9 cellular contexts compared by ENCODE assay signal in genomic region chr3:44914936-44915335, GRCh38. TPM values are rescaled to one million over a fixed set of nuclear protein-coding genes. Genes with fewer than 3 reads are reported as not detected.
A peak's percentile ranks its signal among the peaks of the same experiment; 100 is the strongest.
DNase-seq lines count a peak whose midpoint lies in the region; ATAC-seq, FAIRE-seq and TF ChIP-seq lines count a peak whose summit lies in the region.
"Had no signal": no experiment of that assay in that cellular context is flagged by ENCODE, and none has a peak within 500 bp of the region (broad histone marks: within the 10 kb centered on the region; RNA-seq: fewer than 3 reads in every experiment).

No MANE protein-coding gene starts in this region.

- no peak overlapping the region for H3K9ac ChIP-seq in HepG2 (ENCODE audit: insufficient read depth, low read depth, low read length)

- no peak for TF ChIP-seq EP300 in HepG2 (IDR thresholded peaks at IDR 0.05; ENCODE audit: low read depth in 2 of 2, low read length in 2 of 2)
- no peak for TF ChIP-seq EP300 in HepG2 (CRISPR knock-in tag; IDR thresholded peaks at IDR 0.05; ENCODE audit: borderline replicate concordance)
- TF ChIP-seq EP300 in gastroesophageal sphincter (IDR thresholded peaks at IDR 0.05), result no peak

- H3K4me2 ChIP-seq in HepG2 (ENCODE audit: low read depth, low read length), result no peak overlapping the region

- POLR2A ChIA-PET in HepG2 (lab: Yijun Ruan, JAX), result no interaction called here

- 0 out of 2 replicates have a peak, but pooled peaks have one; percentile 6 for TF ChIP-seq CTCF in BE2C (IDR thresholded peaks at IDR 0.05; ENCODE audit: low read depth, low read length)
- peak; percentile 55 for TF ChIP-seq CTCF in HepG2 (CRISPR knock-in tag; IDR thresholded peaks at IDR 0.05)
- peak in 1 of 4 experiments; percentile 18 for TF ChIP-seq CTCF in gastroesophageal sphincter (IDR thresholded peaks at IDR 0.05)

- H3K4me3 Mint-ChIP-seq in stimulated activated naive CD8-positive, alpha-beta T cell treated with anti-CD3 and anti-CD28 coated beads, Interleukin-15, amount 100 ng/mL, for 72 hours, result no peak overlapping the region

- in situ Hi-C loops in T47D (cut with HindIII; ENCODE audit: low pct_unique_long_range_greater_than_20kb, low sequenced_read_pairs) (no loop called here), HepG2 (cut with HindIII; ENCODE audit: extremely low pct_ligation_motif_present, low pct_unique_long_range_greater_than_20kb) (loop anchor here (5.0 kb wide), 1 partner anchor 378 kb away; no protein-coding TSS in a partner anchor)

- CTCF ChIA-PET in HepG2 (lab: Yijun Ruan, JAX; ENCODE audit: low intra/inter-chr PET ratio, low total read pairs), result no interaction called here

- intact Hi-C loops in HepG2 (cut with micrococcal nuclease; ENCODE audit: unreplicated experiment), result loop anchor here (1.0 kb wide), 1 partner anchor 383 kb away; no protein-coding TSS in a partner anchor

- 43% methylated on average over 4 of the region's 4 CpGs for WGBS in HepG2 (ENCODE audit: low lambda C conversion rate)
- WGBS in gastroesophageal sphincter (ENCODE audit: low coverage in 1 of 2), 2 donors, result 40 to 72% methylated on average over 1 to 3 of the region's 4 CpGs

- ATAC-seq in HepG2 (peak; percentile 86), gastroesophageal sphincter (no peak)
- no peak for ATAC-seq in stimulated activated naive CD8-positive, alpha-beta T cell treated with anti-CD3 and anti-CD28 coated beads, Interleukin-15, amount 100 ng/mL, for 72 hours

- no peaks in the 10 kb centered on the region for H3K36me3 ChIP-seq in BE2C
- H3K36me3 ChIP-seq in HepG2 (replicated peaks in 1 of 2; ENCODE audit: control insufficient read depth in 1 of 2, insufficient read depth in 2 of 2, low read length in 2 of 2), result 0 out of 5 replicates have a peak, but pooled peaks cover 0 to under 1% of the 10 kb centered on the region in 2 experiments
- peaks cover 0 to 28% of the 10 kb centered on the region in 2 donors for H3K36me3 ChIP-seq in gastroesophageal sphincter

- no peak overlapping the region for H3K27ac ChIP-seq in HepG2 (ENCODE audit: extremely low read length, insufficient read depth, low read length)
- no peak overlapping the region for H3K27ac ChIP-seq in gastroesophageal sphincter

- H3K4me1 Mint-ChIP-seq in stimulated activated naive CD8-positive, alpha-beta T cell treated with anti-CD3 and anti-CD28 coated beads, Interleukin-15, amount 100 ng/mL, for 72 hours, result no peaks in the 10 kb centered on the region

- no peaks in the 10 kb centered on the region for H4K20me1 ChIP-seq in HepG2 (ENCODE audit: insufficient read depth, low read length)

- no peak overlapping the region for H2AFZ ChIP-seq in HepG2 (ENCODE audit: low read length)

- DNase-seq in BE2C (no peak), HuH-7 (ENCODE audit: low spot score) (peak; percentile 65), T47D (ENCODE audit: low read depth in 1 of 2, low spot score in 1 of 2) (peak; percentile 49 to 61), HepG2 (ENCODE audit: low spot score) (no peak), NCI-H748 (lab: John Stamatoyannopoulos, UW; ENCODE audit: unreplicated experiment) (no peak), A172 (ENCODE audit: low spot score) (no peak)
- no peak for DNase-seq in stimulated activated naive CD8-positive, alpha-beta T cell treated with anti-CD3 and anti-CD28 coated beads, Interleukin-15, amount 100 ng/mL, for 72 hours
- DNase-seq: T-helper 1 cell had no signal

- H3K27me3 ChIP-seq in BE2C (no peaks in the 10 kb centered on the region), HepG2 (ENCODE audit: control insufficient read depth in 1 of 2, insufficient read depth in 2 of 2, low read length in 2 of 2) (no peaks in the 10 kb centered on the region), gastroesophageal sphincter (no peaks in the 10 kb centered on the region)

- FAIRE-seq in HepG2 (lab: Jason Lieb, UNC), result peak; percentile 71

- no peak overlapping the region for H3K27ac Mint-ChIP-seq in stimulated activated naive CD8-positive, alpha-beta T cell treated with anti-CD3 and anti-CD28 coated beads, Interleukin-15, amount 100 ng/mL, for 72 hours

- TF ChIP-seq POLR2A in HepG2 (IDR thresholded peaks at IDR 0.05; ENCODE audit: insufficient read depth in 1 of 2, low read depth in 2 of 2, low read length in 2 of 2) (no peak), gastroesophageal sphincter (IDR thresholded peaks at IDR 0.05) (no peak)

- no peak overlapping the region for H3K4me3 ChIP-seq in BE2C (ENCODE audit: low read depth, low read length)
- H3K4me3 ChIP-seq in HepG2 (replicated peaks in 1 of 3; ENCODE audit: insufficient read depth in 1 of 3, low read depth in 2 of 3, low read length in 3 of 3), result no peak overlapping the region
- H3K4me3 ChIP-seq in gastroesophageal sphincter, result no peak overlapping the region

- H3K79me2 ChIP-seq in HepG2 (ENCODE audit: insufficient read depth, low read length), result no peaks in the 10 kb centered on the region

- peaks cover 0 to 11% of the 10 kb centered on the region in 2 donors for H3K9me3 Mint-ChIP-seq in stimulated activated naive CD8-positive, alpha-beta T cell treated with anti-CD3 and anti-CD28 coated beads, Interleukin-15, amount 100 ng/mL, for 72 hours

- no peak for TF ChIP-seq RAD21 in HepG2 (CRISPR knock-in tag; IDR thresholded peaks at IDR 0.05)

- H3K9me3 ChIP-seq in BE2C (no peaks in the 10 kb centered on the region), HepG2 (ENCODE audit: low read length) (no peaks in the 10 kb centered on the region), gastroesophageal sphincter (no peaks in the 10 kb centered on the region)

- no TSS peak for BruUV-seq in HepG2 (replicated peaks; lab: Mats Ljungman, UMichigan)

- H3K4me1 ChIP-seq in BE2C, result no peaks in the 10 kb centered on the region
- H3K4me1 ChIP-seq in HepG2 (ENCODE audit: insufficient read depth, low read length), result no peaks in the 10 kb centered on the region
- peaks cover 0 to 6% (median 0%) of the 10 kb centered on the region in 3 donors for H3K4me1 ChIP-seq in gastroesophageal sphincter

- H3K27me3 Mint-ChIP-seq in stimulated activated naive CD8-positive, alpha-beta T cell treated with anti-CD3 and anti-CD28 coated beads, Interleukin-15, amount 100 ng/mL, for 72 hours, result peaks cover 13% of the 10 kb centered on the region

TF ChIP-seq in HepG2, 621 proteins besides CTCF, POLR2A, EP300 and RAD21 (continues in another document):
- TF ChIP-seq STAG1 (CRISPR knock-in tag; IDR thresholded peaks at IDR 0.05), result peak; percentile 42; the same call in 1 of the 2 replicates

RNA-seq across cellular contexts. Expression of gene TGM4, which starts 40.5 kb away (rescaled TPM):
- polyA plus RNA-seq in BE2C (2012; ENCODE audit: insufficient read depth, insufficient read length, low read depth), result 0.42 TPM
- total RNA-seq in HepG2 (2016; rRNA removed; fragmentation: Illumina TruSeq; extraction: Trizol) (0.15 and 0.18 TPM in 2 replicates), gastroesophageal sphincter (not detected)
- total RNA-seq in HepG2 (2016; cell fraction: cytosol; rRNA removed; fragmentation: Illumina TruSeq; extraction: Trizol; ENCODE audit: low read depth), result 0.09 TPM in 1 of 2 replicates, not detected in the other
- total RNA-seq in HepG2 (2016; cell fraction: insoluble cytoplasmic fraction; rRNA removed; fragmentation: Illumina TruSeq; extraction: Trizol), result 0.16 and 0.26 TPM in 2 replicates
- 0.19 and 0.55 TPM in 2 replicates for total RNA-seq in HepG2 (2016; cell fraction: membrane; rRNA removed; fragmentation: Illumina TruSeq; extraction: Trizol)
- total RNA-seq in HepG2 (2016; cell fraction: nucleus; rRNA removed; fragmentation: Illumina TruSeq; extraction: Trizol), result 0.28 TPM in 1 of 2 replicates, not detected in the other
- 0.07 and 0.10 TPM in 2 replicates for polyA plus RNA-seq in HepG2 (2011; rRNA removed)
- 0.07 and 0.08 TPM in 2 replicates for polyA plus RNA-seq in HepG2 (2011; cell fraction: cytosol; rRNA removed)
- polyA plus RNA-seq in HepG2 (2011; cell fraction: nucleus; rRNA removed), result 0.05 and 0.09 TPM in 2 replicates
- 0.09 and 0.11 TPM in 2 replicates for polyA plus RNA-seq in HepG2 (2012)
- polyA plus RNA-seq in HepG2 (2016; cell fraction: cytosol; fragmentation: Illumina TruSeq; extraction: Trizol; ENCODE audit: low read depth), result 0.02 and 0.06 TPM in 2 replicates
- polyA plus RNA-seq in HepG2 (2016; cell fraction: insoluble cytoplasmic fraction; fragmentation: Illumina TruSeq; extraction: Trizol; ENCODE audit: low read depth), result 0.14 and 0.17 TPM in 2 replicates
- 0.08 and 0.12 TPM in 2 replicates for polyA plus RNA-seq in HepG2 (2016; cell fraction: membrane; fragmentation: Illumina TruSeq; extraction: Trizol; ENCODE audit: low read depth)
- 0.25 and 0.30 TPM in 2 replicates for polyA plus RNA-seq in HepG2 (2016; cell fraction: nucleus; fragmentation: Illumina TruSeq; extraction: Trizol; ENCODE audit: insufficient read depth, low read depth)
- not detected in 2 replicates for polyA minus RNA-seq in HepG2 (2011; rRNA and poly(A)+ RNA removed; ENCODE audit: low replicate concordance)
- polyA minus RNA-seq in HepG2 (2011; cell fraction: cytosol; rRNA and poly(A)+ RNA removed), result not detected in 2 replicates
- not detected in 2 replicates for polyA minus RNA-seq in HepG2 (2011; cell fraction: nucleus; rRNA and poly(A)+ RNA removed)
- total RNA-seq in A172 (2014; rRNA removed; shearing (Covaris generic)), result 0.10 and 0.65 TPM in 2 replicates

RNA-seq across cellular contexts. Expression of gene TMEM42, which starts 53.2 kb away (rescaled TPM):
- polyA plus RNA-seq in BE2C (2012; ENCODE audit: insufficient read depth, insufficient read length, low read depth), result 23.9 TPM
- total RNA-seq in HepG2 (2016; rRNA removed; fragmentation: Illumina TruSeq; extraction: Trizol) (5.0 and 5.5 TPM in 2 replicates), gastroesophageal sphincter (10 to 100 TPM in 2 of 4 donors, 1 to 10 TPM in 2; 7.0 to 14.9 (median 9.0) TPM)
- total RNA-seq in HepG2 (2016; cell fraction: cytosol; rRNA removed; fragmentation: Illumina TruSeq; extraction: Trizol; ENCODE audit: low read depth), result 8.5 and 9.0 TPM in 2 replicates
- 4.2 and 7.9 TPM in 2 replicates for total RNA-seq in HepG2 (2016; cell fraction: insoluble cytoplasmic fraction; rRNA removed; fragmentation: Illumina TruSeq; extraction: Trizol)
- 9.2 and 10.5 TPM in 2 replicates for total RNA-seq in HepG2 (2016; cell fraction: membrane; rRNA removed; fragmentation: Illumina TruSeq; extraction: Trizol)
- total RNA-seq in HepG2 (2016; cell fraction: nucleus; rRNA removed; fragmentation: Illumina TruSeq; extraction: Trizol), result 5.4 and 8.0 TPM in 2 replicates
- polyA plus RNA-seq in HepG2 (2011; rRNA removed), result 24.5 and 27.7 TPM in 2 replicates
- 23.2 and 24.9 TPM in 2 replicates for polyA plus RNA-seq in HepG2 (2011; cell fraction: cytosol; rRNA removed)
- polyA plus RNA-seq in HepG2 (2011; cell fraction: nucleus; rRNA removed), result 24.4 and 32.0 TPM in 2 replicates
- polyA plus RNA-seq in HepG2 (2012), result 11.9 and 13.0 TPM in 2 replicates
- 9.3 and 10.8 TPM in 2 replicates for polyA plus RNA-seq in HepG2 (2016; cell fraction: cytosol; fragmentation: Illumina TruSeq; extraction: Trizol; ENCODE audit: low read depth)
- 4.7 and 5.9 TPM in 2 replicates for polyA plus RNA-seq in HepG2 (2016; cell fraction: insoluble cytoplasmic fraction; fragmentation: Illumina TruSeq; extraction: Trizol; ENCODE audit: low read depth)
- polyA plus RNA-seq in HepG2 (2016; cell fraction: membrane; fragmentation: Illumina TruSeq; extraction: Trizol; ENCODE audit: low read depth), result 9.9 and 11.2 TPM in 2 replicates
- polyA plus RNA-seq in HepG2 (2016; cell fraction: nucleus; fragmentation: Illumina TruSeq; extraction: Trizol; ENCODE audit: insufficient read depth, low read depth), result 10.8 and 12.0 TPM in 2 replicates
- polyA minus RNA-seq in HepG2 (2011; rRNA and poly(A)+ RNA removed; ENCODE audit: low replicate concordance), result 14.8 and 19.2 TPM in 2 replicates
- 5.1 and 5.8 TPM in 2 replicates for polyA minus RNA-seq in HepG2 (2011; cell fraction: cytosol; rRNA and poly(A)+ RNA removed)
- 7.6 and 9.4 TPM in 2 replicates for polyA minus RNA-seq in HepG2 (2011; cell fraction: nucleus; rRNA and poly(A)+ RNA removed)
- total RNA-seq in A172 (2014; rRNA removed; shearing (Covaris generic)), result 0.14 and 0.69 TPM in 2 replicates

Comparison
In these comparisons a context has a peak if more than half of its experiments do, and no peak if none do; other contexts are left out.
1. DNase-seq: peak in HuH-7 (single experiment) and T47D (2 of 2); none in BE2C (single experiment), HepG2 (single experiment), NCI-H748 (single experiment), stimulated activated naive CD8-positive, alpha-beta T cell treated with anti-CD3 and anti-CD28 coated beads, Interleukin-15, amount 100 ng/mL, for 72 hours (0 of 2) and A172 (single experiment).